8 cellular contexts compared by ENCODE assay signal in genomic region chr5:119322948-119323629, GRCh38. TPM values are rescaled to one million over a fixed set of nuclear protein-coding genes. Genes with fewer than 3 reads are reported as not detected.
DNase-seq lines count a peak whose midpoint lies in the region; ATAC-seq, FAIRE-seq and TF ChIP-seq lines count a peak whose summit lies in the region.

No MANE protein-coding gene starts in this region.

- no peaks in the 10 kb centered on the region for H3K9me3 Mint-ChIP-seq in HFFc6
- H3K9me3 Mint-ChIP-seq in naive B cell, result no peaks in the 10 kb centered on the region

- peaks cover 7% of the 10 kb centered on the region; the same call in 1 of the 2 replicates for H3K36me3 Mint-ChIP-seq in HFFc6 (ENCODE audit: low read depth)
- H3K36me3 Mint-ChIP-seq in naive B cell, result peaks cover 0 to 4% of the 10 kb centered on the region in 2 donors

- peak; percentile 70 for FAIRE-seq in GM12892 (lab: Jason Lieb, UNC)
- no peak for FAIRE-seq in D721Med (lab: Jason Lieb, UNC)

- TF ChIP-seq CTCF in HFFc6 (IDR thresholded peaks at IDR 0.05) (no peak), VCaP (conservative IDR thresholded peaks at IDR 0.05) (no peak), D721Med (IDR thresholded peaks at IDR 0.05; ENCODE audit: insufficient read depth, missing control alignments) (no peak)

- H3K4me3 Mint-ChIP-seq in HFFc6, result no peak overlapping the region
- peak overlapping the region in 1 of 8 donors; percentile 33 for H3K4me3 Mint-ChIP-seq in naive B cell

- H3K4me1 Mint-ChIP-seq in HFFc6 (ENCODE audit: low read depth) (peaks cover 62% of the 10 kb centered on the region), naive B cell (peaks cover 72 to 94% (median 84%) of the 10 kb centered on the region in 3 donors)

- H3K27me3 Mint-ChIP-seq in HFFc6 (ENCODE audit: insufficient read depth) (no peaks in the 10 kb centered on the region; the same call in none of the 2 replicates), naive B cell (no peaks in the 10 kb centered on the region)

- no peak for DNase-seq in GM12892 (ENCODE audit: insufficient read length)
- DNase-seq in HFFc6, result no peak
- no peak for DNase-seq in naive B cell
- no peak for DNase-seq in kidney tubule cell (ENCODE audit: low spot score)
- DNase-seq in D721Med (ENCODE audit: insufficient read length, low spot score), result no peak
- no peak for DNase-seq in effector CD8-positive, alpha-beta T cell (lab: John Stamatoyannopoulos, UW)
- no peak for DNase-seq in NCI-H446 treated with DMSO at 0.1 percent for 48 hours (lab: John Stamatoyannopoulos, UW)

- 0 out of 2 replicates have a peak, but pooled peaks have one; percentile 31 for TF ChIP-seq POLR2A in GM12892 (IDR thresholded peaks at IDR 0.05; ENCODE audit: low read depth, low read length)

- ATAC-seq in naive B cell (ENCODE audit: low read depth in 2 of 2), result no peak

- H3K27ac ChIP-seq in VCaP, result peak overlapping the region; percentile 40

- peak overlapping the region; percentile 92 for H3K27ac Mint-ChIP-seq in HFFc6
- peak overlapping the region; percentile 30 to 98 (median 84) for H3K27ac Mint-ChIP-seq in naive B cell

RNA-seq across cellular contexts. Expression of gene TNFAIP8, which starts 32.7 kb away (rescaled TPM):
- polyA plus RNA-seq in GM12892 (2012; ENCODE audit: missing spikeins), result 104 TPM
- 10 to 100 TPM in 4 of 6 experiments, 1 to 10 TPM in 2; 8.0 to 13.9 (median 10.5) TPM for total RNA-seq in HFFc6 (2021; fragmentation: NEBNext Ultra II Directional; extraction: Animal tissue kit (Norgen Biotek cat#: 25700))
- 100 to 1,000 TPM; 224 to 432 (median 315) TPM for polyA plus RNA-seq in naive B cell (ENCODE audit: low read depth in 6 of 6)
